27 cellular contexts compared by ENCODE assay signal in genomic region chr3:158703566-158703965, GRCh38. TPM values are rescaled to one million over a fixed set of nuclear protein-coding genes. Genes with fewer than 3 reads are reported as not detected.
DNase-seq lines count a peak whose midpoint lies in the region; ATAC-seq and TF ChIP-seq lines count a peak whose summit lies in the region.
"Had no signal": no experiment of that assay in that cellular context is flagged by ENCODE, and none has a peak within 500 bp of the region (broad histone marks: within the 10 kb centered on the region; RNA-seq: fewer than 3 reads in every experiment).

No MANE protein-coding gene starts in this region.

- BruUV-seq in Calu3 (replicated peaks; lab: Mats Ljungman, UMichigan), result no TSS peak

- H3K18ac ChIP-seq in mesenchymal stem cell (ENCODE audit: low read depth in 1 of 2, low read length in 2 of 2), result no peak overlapping the region

- no peak overlapping the region for H2AFZ ChIP-seq in mesenchymal stem cell (ENCODE audit: low read depth, low read length)

- intact Hi-C loops in Calu3 (cut with micrococcal nuclease; ENCODE audit: unreplicated experiment), result no loop called here

- H3K27ac ChIP-seq in SJSA1 (peak overlapping the region; percentile 78), mesenchymal stem cell (ENCODE audit: low read length, poor library complexity, severe bottlenecking) (peak overlapping the region; percentile 4)
- H3K27ac ChIP-seq: BLaER1 treated with 17β-estradiol and CSF1 and Interleukin-3, amounts not matched to agents 10 nM and 100 nM; dorsolateral prefrontal cortex; psoas muscle; sigmoid colon had no signal

- H2BK5ac ChIP-seq in mesenchymal stem cell (ENCODE audit: low read depth, low read length, poor library complexity, severe bottlenecking), result no peak overlapping the region

- no peak overlapping the region for H3K4me2 ChIP-seq in mesenchymal stem cell (ENCODE audit: low read length, poor library complexity, severe bottlenecking)
- H3K4me2 ChIP-seq: BLaER1 treated with 17β-estradiol and CSF1 and Interleukin-3, amounts not matched to agents 10 nM and 100 nM had no signal

- no peak for DNase-seq in Calu3
- DNase-seq in SJSA1 (ENCODE audit: low read depth in 1 of 2, low spot score in 2 of 2), result no peak
- no peak for DNase-seq in effector memory CD8-positive, alpha-beta T cell
- peak; percentile 41 for DNase-seq in mesenchymal stem cell
- no peak for DNase-seq in NCI-H446 (lab: John Stamatoyannopoulos, UW)
- DNase-seq in COLO668 (lab: John Stamatoyannopoulos, UW; ENCODE audit: unreplicated experiment), result no peak
- DNase-seq in Kasumi-1 (lab: John Stamatoyannopoulos, UW), result no peak
- DNase-seq: activated CD4-positive, alpha-beta T cell treated with anti-CD3 and anti-CD28 coated beads for 48 hours; activated gamma-delta T cell treated with Interleukin-2 at 50 U/mL for 16 hours; activated T-cell treated with anti-CD3 and anti-CD28 coated beads, Interleukin-2, amount 50 U/mL, for 1 hour; cerebellar nuclear complex; DMS79 treated with DMSO at 0.1 percent for 48 hours; dorsolateral prefrontal cortex; GDM1; left ventricle myocardium superior; naive thymus-derived CD8-positive, alpha-beta T cell; NCI-H1048; NCI-H1694; NCI-H748 treated with DMSO at 0.1 percent for 48 hours; psoas muscle; sigmoid colon; stimulated activated CD4-positive, alpha-beta T cell treated with anti-CD3 and anti-CD28 coated beads, Interleukin-4, amount 100 ng/mL, for 24 hours had no signal

- WGBS in mesenchymal stem cell, result 64% methylated on average over 1 of the region's 1 CpG

- no peak overlapping the region for H3K23ac ChIP-seq in mesenchymal stem cell (ENCODE audit: low read length in 2 of 2)

- H3K27me3 ChIP-seq in SJSA1 (replicated peaks) (no peaks in the 10 kb centered on the region), mesenchymal stem cell (ENCODE audit: control insufficient read depth in 1 of 2, insufficient read depth in 1 of 2, low read length in 2 of 2) (no peaks in the 10 kb centered on the region)
- H3K27me3 ChIP-seq: BLaER1 treated with 17β-estradiol and CSF1 and Interleukin-3, amounts not matched to agents 10 nM and 100 nM; dorsolateral prefrontal cortex; sigmoid colon; tibial nerve had no signal

- H3K9me3 Mint-ChIP-seq in Calu3 (ENCODE audit: low read depth, unreplicated experiment), result no peaks in the 10 kb centered on the region
- H3K9me3 Mint-ChIP-seq in effector memory CD8-positive, alpha-beta T cell, result no peaks in the 10 kb centered on the region
- H3K9me3 Mint-ChIP-seq: naive thymus-derived CD8-positive, alpha-beta T cell had no signal

- peak overlapping the region; percentile 0 for H3K9ac ChIP-seq in mesenchymal stem cell (ENCODE audit: low read length)
- H3K9ac ChIP-seq: BLaER1 treated with 17β-estradiol and CSF1 and Interleukin-3, amounts not matched to agents 10 nM and 100 nM had no signal

- peaks cover 21% of the 10 kb centered on the region for H3K36me3 ChIP-seq in SJSA1
- H3K36me3 ChIP-seq in mesenchymal stem cell (ENCODE audit: control insufficient read depth in 1 of 2, insufficient read depth in 2 of 2, low read depth in 1 of 2, low read length in 2 of 2), result peaks cover 0 to 34% of the 10 kb centered on the region in 2 experiments

- peak overlapping the region; percentile 8 for H3K27ac Mint-ChIP-seq in Calu3 (ENCODE audit: unreplicated experiment)
- peak overlapping the region; percentile 29 to 32 for H3K27ac Mint-ChIP-seq in effector memory CD8-positive, alpha-beta T cell

- H3K4me3 Mint-ChIP-seq in Calu3 (ENCODE audit: low read depth, unreplicated experiment), result no peak overlapping the region
- no peak overlapping the region for H3K4me3 Mint-ChIP-seq in effector memory CD8-positive, alpha-beta T cell
- H3K4me3 Mint-ChIP-seq: naive thymus-derived CD8-positive, alpha-beta T cell had no signal

- peaks cover 12% of the 10 kb centered on the region for H3K4me1 Mint-ChIP-seq in Calu3 (ENCODE audit: low read depth, unreplicated experiment)
- peaks cover 9 to 14% of the 10 kb centered on the region in 2 donors for H3K4me1 Mint-ChIP-seq in effector memory CD8-positive, alpha-beta T cell (ENCODE audit: low read depth in 2 of 2)

- no peak for ATAC-seq in effector memory CD8-positive, alpha-beta T cell (replicated peaks)
- no peak for ATAC-seq in HG02870 (IDR thresholded peaks at IDR 0.05; ENCODE audit: unreplicated experiment)
- ATAC-seq: left ventricle myocardium superior; naive thymus-derived CD8-positive, alpha-beta T cell; psoas muscle had no signal

- no peak for TF ChIP-seq CTCF in Calu3 (IDR thresholded peaks at IDR 0.05; ENCODE audit: unreplicated experiment)

- peaks cover 30% of the 10 kb centered on the region for H3K4me1 ChIP-seq in SJSA1 (replicated peaks)
- H3K4me1 ChIP-seq in mesenchymal stem cell (ENCODE audit: control insufficient read depth, insufficient read depth, low read depth, low read length), result peaks cover 1% of the 10 kb centered on the region
- H3K4me1 ChIP-seq: psoas muscle, sigmoid colon had no signal

- H3K79me1 ChIP-seq in mesenchymal stem cell (replicated peaks; ENCODE audit: low read length, poor library complexity, severe bottlenecking), result peaks cover 18% of the 10 kb centered on the region

- H2BK12ac ChIP-seq in mesenchymal stem cell (ENCODE audit: low read length in 2 of 2), result no peak overlapping the region

- H3K9me3 ChIP-seq in SJSA1 (replicated peaks), result no peaks in the 10 kb centered on the region
- H3K9me3 ChIP-seq in mesenchymal stem cell (ENCODE audit: control insufficient read depth, low read length), result no peaks in the 10 kb centered on the region
- H3K9me3 ChIP-seq: BLaER1 treated with 17β-estradiol and CSF1 and Interleukin-3, amounts not matched to agents 10 nM and 100 nM; psoas muscle; sigmoid colon; tibial nerve had no signal

- CTCF ChIA-PET in Calu3 (lab: Charles Lee), result interaction anchor here (1.1 kb wide), 1 partner anchor 10 kb away, joined by 3 read pairs; no protein-coding TSS in a partner anchor

- no peaks in the 10 kb centered on the region for H3K27me3 Mint-ChIP-seq in Calu3 (ENCODE audit: unreplicated experiment)
- no peaks in the 10 kb centered on the region for H3K27me3 Mint-ChIP-seq in effector memory CD8-positive, alpha-beta T cell
- H3K27me3 Mint-ChIP-seq: naive thymus-derived CD8-positive, alpha-beta T cell had no signal

- no peak overlapping the region for H3K4ac ChIP-seq in mesenchymal stem cell (ENCODE audit: low read depth in 1 of 2, low read length in 2 of 2)

- peaks cover 91% of the 10 kb centered on the region for H3K36me3 Mint-ChIP-seq in Calu3 (ENCODE audit: insufficient read depth, unreplicated experiment)
- H3K36me3 Mint-ChIP-seq in effector memory CD8-positive, alpha-beta T cell (ENCODE audit: insufficient read depth), result peaks cover 7% of the 10 kb centered on the region

- no peak overlapping the region for H2BK120ac ChIP-seq in mesenchymal stem cell (ENCODE audit: low read depth, low read length)

- no peak overlapping the region for H3K14ac ChIP-seq in mesenchymal stem cell (ENCODE audit: low read length in 2 of 2)

- no peak overlapping the region for H4K91ac ChIP-seq in mesenchymal stem cell (ENCODE audit: low read length)

- H4K8ac ChIP-seq in mesenchymal stem cell (ENCODE audit: low read length), result no peak overlapping the region

- no peak overlapping the region for H2BK15ac ChIP-seq in mesenchymal stem cell (ENCODE audit: low read depth, poor library complexity, severe bottlenecking)

- no peak overlapping the region for H2AK5ac ChIP-seq in mesenchymal stem cell (ENCODE audit: low read length, severe bottlenecking)

- H3K4me3 ChIP-seq in SJSA1, result no peak overlapping the region
- H3K4me3 ChIP-seq in mesenchymal stem cell (ENCODE audit: insufficient read depth in 1 of 2, low read depth in 1 of 2, low read length in 2 of 2), result no peak overlapping the region
- H3K4me3 ChIP-seq: BLaER1 treated with 17β-estradiol and CSF1 and Interleukin-3, amounts not matched to agents 10 nM and 100 nM; dorsolateral prefrontal cortex; psoas muscle; sigmoid colon; tibial nerve had no signal

RNA-seq across cellular contexts. Expression of gene RARRES1, which starts 28.7 kb away (rescaled TPM):
- 1,088 and 1,195 TPM in 2 replicates for total RNA-seq in Calu3 (2022)
- 0.66 and 4.9 TPM in 2 replicates for total RNA-seq in SJSA1 (2014; rRNA removed; shearing (Covaris generic))
- polyA plus RNA-seq in mesenchymal stem cell (2013, experiment 1 of 2), result 1.3 TPM
- polyA plus RNA-seq in mesenchymal stem cell (2013, experiment 2 of 2), result 0.63 TPM
- total RNA-seq: mononuclear cell; naive thymus-derived CD8-positive, alpha-beta T cell had no signal
- polyA plus RNA-seq: keratinocyte; naive thymus-derived CD8-positive, alpha-beta T cell had no signal

RNA-seq across cellular contexts. Expression of gene LXN, which starts 31.1 kb away (rescaled TPM):
- total RNA-seq in Calu3 (2022), result 42.8 and 43.4 TPM in 2 replicates
- not detected in 2 replicates for total RNA-seq in SJSA1 (2014; rRNA removed; shearing (Covaris generic))
- 21.3 TPM for polyA plus RNA-seq in mesenchymal stem cell (2013, experiment 1 of 2)
- 21.1 TPM for polyA plus RNA-seq in mesenchymal stem cell (2013, experiment 2 of 2)

RNA-seq across cellular contexts. Expression of gene GFM1, which starts 59.2 kb away (rescaled TPM):
- total RNA-seq in Calu3 (2022), result 77.3 and 77.9 TPM in 2 replicates
- total RNA-seq in SJSA1 (2014; rRNA removed; shearing (Covaris generic)), result 31.8 and 33.4 TPM in 2 replicates
- polyA plus RNA-seq in mesenchymal stem cell (2013, experiment 1 of 2), result 20.4 TPM
- 21.4 TPM for polyA plus RNA-seq in mesenchymal stem cell (2013, experiment 2 of 2)

Comparison
In these comparisons a context has a peak if more than half of its experiments do, and no peak if none do; other contexts are left out.
1. RNA of gene RARRES1, which starts 28.7 kb away (total RNA-seq): 1,088 to 1,195 TPM in Calu3; 0.66 to 4.9 TPM in SJSA1; every median in the first group is over 100 times any median in the second.
2. RNA of gene LXN, which starts 31.1 kb away (total RNA-seq): 42.8 to 43.4 TPM in Calu3; not detected in SJSA1; every median in the first group is over 10 times any median in the second.